Comparison of ENCODE assay signal across 26 cellular contexts in genomic region chr1:167824163-167824794, GRCh38.
DNase-seq lines count a peak whose midpoint lies in the region; ATAC-seq and TF ChIP-seq lines count a peak whose summit lies in the region.
"Had no signal": no experiment of that assay in that cellular context is flagged by ENCODE, and none has a peak within 500 bp of the region (broad histone marks: within the 10 kb centered on the region; RNA-seq: fewer than 3 reads in every experiment).

No MANE protein-coding gene starts in this region.

- H3K36me3 Mint-ChIP-seq in activated T-helper 17 cell treated with anti-CD3 and anti-CD28 coated beads, Interleukin-2, amount 50 U/mL, for 72 hours (ENCODE audit: low read depth): no peaks in the 10 kb centered on the region
- H3K36me3 Mint-ChIP-seq: CD8-positive, alpha-beta T cell; IgD-negative memory B cell had no signal

- H3K79me2 ChIP-seq in smooth muscle cell (ENCODE audit: low read depth): no peaks in the 10 kb centered on the region

- no peak overlapping the region for H3K27ac ChIP-seq in smooth muscle cell (ENCODE audit: low read depth)
- H3K27ac ChIP-seq: 22Rv1, C4-2B, GM23248 had no signal

- no peak for TF ChIP-seq POLR2A in erythroblast (IDR thresholded peaks at IDR 0.05; ENCODE audit: low read length)

- H3K4me3 ChIP-seq in smooth muscle cell: no peak overlapping the region
- H3K4me3 ChIP-seq: GM23248 had no signal

- H3K9me3 ChIP-seq in smooth muscle cell (replicated peaks; ENCODE audit: low read depth): no peaks in the 10 kb centered on the region
- H3K9me3 ChIP-seq: Caco-2, SK-N-SH had no signal

- no peak overlapping the region for H2AFZ ChIP-seq in smooth muscle cell (ENCODE audit: low read depth)
- H2AFZ ChIP-seq: GM23248 had no signal

- H4K20me1 ChIP-seq in smooth muscle cell (ENCODE audit: low read depth): no peaks in the 10 kb centered on the region

- no peaks in the 10 kb centered on the region for H3K27me3 ChIP-seq in smooth muscle cell (ENCODE audit: low read depth)

- ATAC-seq in activated T-helper 17 cell treated with anti-CD3 and anti-CD28 coated beads, Interleukin-2, amount 50 U/mL, for 72 hours (replicated peaks): no peak
- ATAC-seq in HG02759 (IDR thresholded peaks at IDR 0.05; ENCODE audit: unreplicated experiment): no peak
- ATAC-seq in HG02610 (IDR thresholded peaks at IDR 0.05; ENCODE audit: unreplicated experiment): no peak
- ATAC-seq: CD8-positive, alpha-beta T cell; PC-3 had no signal

- H3K4me2 ChIP-seq in smooth muscle cell: no peak overlapping the region
- H3K4me2 ChIP-seq: SK-N-SH had no signal

- H3K4me1 ChIP-seq in smooth muscle cell (ENCODE audit: low read depth): peaks cover 6% of the 10 kb centered on the region

- peak overlapping the region; percentile 30 for H3K27ac Mint-ChIP-seq in activated T-helper 17 cell treated with anti-CD3 and anti-CD28 coated beads, Interleukin-2, amount 50 U/mL, for 72 hours
- H3K27ac Mint-ChIP-seq: B cell; CD8-positive, alpha-beta T cell; IgD-negative memory B cell had no signal

- peaks cover 9% of the 10 kb centered on the region for H3K27me3 Mint-ChIP-seq in activated T-helper 17 cell treated with anti-CD3 and anti-CD28 coated beads, Interleukin-2, amount 50 U/mL, for 72 hours

- peaks cover 4% of the 10 kb centered on the region for H3K9me3 Mint-ChIP-seq in activated T-helper 17 cell treated with anti-CD3 and anti-CD28 coated beads, Interleukin-2, amount 50 U/mL, for 72 hours
- H3K9me3 Mint-ChIP-seq: CD8-positive, alpha-beta T cell; IgD-negative memory B cell had no signal

- H3F3A ChIP-seq in smooth muscle cell (ENCODE audit: low read depth): peaks cover 5% of the 10 kb centered on the region

- TF ChIP-seq CTCF in smooth muscle cell (IDR thresholded peaks at IDR 0.05; ENCODE audit: borderline replicate concordance, insufficient read depth, poor library complexity, severe bottlenecking): no peak

- H3K36me3 ChIP-seq in smooth muscle cell (ENCODE audit: low read depth): no peaks in the 10 kb centered on the region

- DNase-seq in NCI-H524 (lab: John Stamatoyannopoulos, UW) (peak; percentile 17 to 36), NCI-H524 treated with DMSO at 0.1 percent for 48 hours (lab: John Stamatoyannopoulos, UW) (no peak), erythroblast (lab: John Stamatoyannopoulos, UW) (peak; percentile 19 to 32), smooth muscle cell (lab: John Stamatoyannopoulos, UW; ENCODE audit: unreplicated experiment) (no peak), HPDE6-E6E7 (ENCODE audit: extremely low spot score) (no peak)
- DNase-seq: Caco-2; CD8-positive, alpha-beta T cell; DMS79 treated with DMSO at 0.1 percent for 48 hours; GF-D8; H7; NCI-H1092; NCI-H1436 treated with DMSO at 0.1 percent for 48 hours; NCI-H187 treated with DMSO at 0.1 percent for 48 hours; NCI-H2227 treated with DMSO at 0.1 percent for 48 hours; NCI-H748 treated with DMSO at 0.1 percent for 48 hours; PC-3; SK-N-SH; SW 1271 had no signal

- 82% methylated on average over 9 of the region's 9 CpGs for WGBS in smooth muscle cell (ENCODE audit: low lambda C conversion rate)

- no peak overlapping the region for H3K9ac ChIP-seq in smooth muscle cell (ENCODE audit: low read depth)
- H3K9ac ChIP-seq: GM23248, SK-N-SH had no signal

- peaks cover 16% of the 10 kb centered on the region for H3K4me1 Mint-ChIP-seq in activated T-helper 17 cell treated with anti-CD3 and anti-CD28 coated beads, Interleukin-2, amount 50 U/mL, for 72 hours

- no peak overlapping the region for H3K4me3 Mint-ChIP-seq in activated T-helper 17 cell treated with anti-CD3 and anti-CD28 coated beads, Interleukin-2, amount 50 U/mL, for 72 hours
- H3K4me3 Mint-ChIP-seq: B cell; CD8-positive, alpha-beta T cell; IgD-negative memory B cell had no signal

Comparison
In these comparisons a context has a peak if more than half of its experiments do, and no peak if none do; other contexts are left out.
1. DNase-seq: peak in NCI-H524 (2 of 2) and erythroblast (2 of 2); none in NCI-H524 treated with DMSO at 0.1 percent for 48 hours (single experiment), smooth muscle cell (single experiment) and HPDE6-E6E7 (single experiment).